In genomic region chr6:76003115-76003514, GRCh38 we compare ENCODE assay signal across 21 cellular contexts.
"Had no signal": no experiment of that assay in that cellular context is flagged by ENCODE, and none has a peak within 500 bp of the region (broad histone marks: within the 10 kb centered on the region; RNA-seq: fewer than 3 reads in every experiment).

No MANE protein-coding gene starts in this region.

- H2AFZ ChIP-seq: PC-9 had no signal

- DNase-seq: KBM-7, NCI-H1092, NCI-H1105 treated with DMSO at 0.1 percent for 48 hours, NCI-H1417 treated with DMSO at 0.1 percent for 48 hours, NCI-H146, NCI-H1694 treated with DMSO at 0.1 percent for 48 hours, NCI-H1930, NCI-H2081, NCI-H2107, NCI-H2227 treated with DMSO at 0.1 percent for 48 hours, NCI-H510A, NCI-H524 treated with DMSO at 0.1 percent for 48 hours, NCI-H774, OCI-M1, PC-9, Peyer's patch, SHP77 treated with DMSO at 0.1 percent for 48 hours, SJCRH30 had no signal

- H3K4me1 ChIP-seq: Peyer's patch had no signal

- H3K4me3 ChIP-seq: PC-9, Peyer's patch, SJCRH30 had no signal

- H3K27ac Mint-ChIP-seq: IgD-negative memory B cell had no signal

- H3K4me1 Mint-ChIP-seq: IgD-negative memory B cell had no signal

- H3K9me3 ChIP-seq: Peyer's patch, SJCRH30 had no signal

- H3K27me3 ChIP-seq: Peyer's patch, SJCRH30 had no signal

- H3K4me2 ChIP-seq: PC-9 had no signal

- ATAC-seq: Right ventricle myocardium inferior, SK-N-SH treated with all-trans-retinoic acid at 6 μM for 48 hours had no signal

- H3K36me3 Mint-ChIP-seq: IgD-negative memory B cell had no signal

- H3K4me3 Mint-ChIP-seq: IgD-negative memory B cell had no signal

- H3K27me3 Mint-ChIP-seq: IgD-negative memory B cell had no signal

- H3K36me3 ChIP-seq: Peyer's patch, SJCRH30 had no signal

- H3K27ac ChIP-seq: PC-9, Peyer's patch, SJCRH30 had no signal
